Comparison of ENCODE assay signal across 8 cellular contexts in the genomic region with DNA sequence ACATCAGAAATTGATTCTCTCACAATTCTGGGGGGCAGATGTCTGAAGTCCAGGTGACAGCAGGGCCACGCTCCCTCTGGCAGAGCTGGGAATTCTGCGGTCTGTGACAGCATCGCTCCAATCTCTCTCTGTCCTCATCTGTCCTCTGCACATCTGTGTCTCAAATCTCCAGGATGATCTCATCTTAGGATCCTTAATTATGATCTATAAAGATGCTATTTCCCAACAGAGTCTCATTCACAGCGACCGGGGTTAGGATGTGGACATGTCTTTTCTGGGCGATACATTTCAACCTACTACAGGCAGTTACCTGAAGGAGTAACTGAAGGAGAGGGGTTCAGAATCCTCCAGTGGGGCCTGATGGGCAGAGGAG.
A peak's percentile ranks its signal among the peaks of the same experiment; 100 is the strongest.
DNase-seq lines count a peak whose midpoint lies in the region; ATAC-seq and TF ChIP-seq lines count a peak whose summit lies in the region.

No MANE protein-coding gene starts in this region.

- no peak for DNase-seq in AG04449 (ENCODE audit: low read depth, low spot score)
- no peak for DNase-seq in coronary artery (ENCODE audit: low spot score)
- DNase-seq in effector CD4-positive, alpha-beta T cell: no peak
- DNase-seq in stimulated activated naive CD4-positive, alpha-beta T cell treated with Interleukin-2 at 50 U/mL for 16 hours (lab: John Stamatoyannopoulos, UW): no peak
- no peak for DNase-seq in KBM-7

- no peak overlapping the region; the same call in 1 of the 2 replicates for H3K9ac ChIP-seq in KMS-11

- H4K20me1 ChIP-seq in KMS-11 (ENCODE audit: insufficient read depth): no peaks in the 10 kb centered on the region

- H3K4me1 ChIP-seq in KMS-11 (ENCODE audit: low read depth, poor library complexity, severe bottlenecking) (peaks cover 100% of the 10 kb centered on the region), neutrophil (ENCODE audit: control insufficient read depth in 1 of 2, insufficient read depth in 1 of 2, low read depth in 1 of 2, low read length in 1 of 2) (peaks cover 18 to 40% of the 10 kb centered on the region in 2 experiments)

- peak overlapping the region; percentile 26 for H3K4me3 ChIP-seq in AG04449 (ENCODE audit: low read depth, low read length)
- no peak overlapping the region for H3K4me3 ChIP-seq in KMS-11 (IDR thresholded peaks at IDR 0.05; ENCODE audit: insufficient read depth, low read depth, low read length)
- H3K4me3 ChIP-seq in coronary artery: peak overlapping the region; percentile 50
- peak overlapping the region in 1 of 2 experiments; percentile 14 for H3K4me3 ChIP-seq in neutrophil (ENCODE audit: low read depth in 1 of 2, low read length in 1 of 2)

- H3K79me2 ChIP-seq in KMS-11 (ENCODE audit: insufficient read depth, low read depth): peaks cover 13% of the 10 kb centered on the region; the same call in 1 of the 2 replicates

- H3K27me3 ChIP-seq in KMS-11 (ENCODE audit: insufficient read depth, low read depth) (no peaks in the 10 kb centered on the region), neutrophil (no peaks in the 10 kb centered on the region)

- no peak for ATAC-seq in HG02885 (IDR thresholded peaks at IDR 0.05; ENCODE audit: poor library complexity, unreplicated experiment)

- H3K36me3 ChIP-seq in KMS-11 (ENCODE audit: insufficient read depth): no peaks in the 10 kb centered on the region
- H3K36me3 ChIP-seq in neutrophil: no peaks in the 10 kb centered on the region

- POLR2A ChIA-PET in AG04449 (lab: Yijun Ruan, JAX): no interaction called here

- H3K9me3 ChIP-seq in neutrophil: no peaks in the 10 kb centered on the region

- 0 out of 2 replicates have a peak overlapping the region, but pooled peaks have one; percentile 25 for H2AFZ ChIP-seq in KMS-11 (ENCODE audit: low read depth)

- peak overlapping the region; percentile 63 for H3K27ac ChIP-seq in KMS-11
- H3K27ac ChIP-seq in coronary artery: peak overlapping the region; percentile 72 to 81
- peak overlapping the region; percentile 70 for H3K27ac ChIP-seq in neutrophil

- H3K4me2 ChIP-seq in KMS-11: peak overlapping the region; percentile 55

- in situ Hi-C loops in KBM-7 (cut with MboI; ENCODE audit: low pct_unique_long_range_greater_than_20kb, low sequenced_read_pairs): no loop called here

- CTCF ChIA-PET in AG04449 (lab: Yijun Ruan, JAX): interaction anchor here (0.9 to 1.5 kb wide), 3 partner anchors 11 to 144 kb away, joined by 3 read pairs; no protein-coding TSS in a partner anchor

- TF ChIP-seq CTCF in AG04449 (IDR thresholded peaks at IDR 0.05; ENCODE audit: insufficient read depth, low read length, missing control alignments): no peak
- TF ChIP-seq CTCF in KMS-11 (conservative IDR thresholded peaks at IDR 0.05; ENCODE audit: low read depth, low read length): no peak
- no peak for TF ChIP-seq CTCF in coronary artery (IDR thresholded peaks at IDR 0.05)
- no peak for TF ChIP-seq CTCF in neutrophil (IDR thresholded peaks at IDR 0.05)
